7 cellular contexts compared by ENCODE assay signal in the genomic region with DNA sequence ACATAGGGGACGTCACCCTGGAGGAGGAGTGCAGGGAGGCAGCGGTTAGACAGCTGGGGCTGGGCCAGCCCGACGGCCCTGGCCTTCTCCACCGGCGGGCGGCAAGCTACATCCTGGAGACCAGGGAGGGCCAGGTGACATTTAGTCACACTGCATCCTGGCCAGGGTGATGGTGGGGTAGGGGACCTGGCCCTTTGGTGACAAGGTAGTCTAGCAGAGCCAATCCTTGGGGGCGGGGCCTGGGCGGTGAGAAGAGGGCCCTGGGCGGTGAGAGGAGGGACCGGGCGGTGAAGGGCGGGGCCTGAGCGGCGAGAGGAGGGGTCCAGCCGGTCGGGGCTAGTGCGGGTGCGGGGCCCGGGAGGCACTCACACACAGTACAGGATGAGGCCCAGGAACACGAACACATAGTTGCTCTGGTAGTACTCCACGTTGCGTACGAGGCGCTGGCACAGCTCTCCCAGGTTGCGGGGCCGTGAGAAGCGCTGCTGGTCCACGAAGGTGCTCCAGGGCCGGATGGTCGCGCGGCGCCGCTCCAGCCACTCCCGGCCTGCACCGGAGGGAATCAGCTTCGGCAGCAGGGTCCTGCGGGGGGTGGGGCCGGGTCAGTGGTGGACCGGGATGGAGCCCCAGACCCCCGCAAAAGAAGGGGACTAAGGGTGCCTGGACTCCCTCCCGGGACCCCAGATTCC. TPM values are rescaled to one million over a fixed set of nuclear protein-coding genes. Genes with fewer than 3 reads are reported as not detected.
DNase-seq lines count a peak whose midpoint lies in the region; ATAC-seq lines count a peak whose summit lies in the region.

No MANE protein-coding gene starts in this region.

- H3K27me3 Mint-ChIP-seq in activated CD8-positive, alpha-beta memory T cell treated with anti-CD3 and anti-CD28 coated beads, Interleukin-2, amount 10 ng/mL, durations not matched to agents 7 days and 5 days, result no peaks in the 10 kb centered on the region
- H3K27me3 Mint-ChIP-seq in effector memory CD8-positive, alpha-beta T cell, result no peaks in the 10 kb centered on the region

- peaks cover 19% of the 10 kb centered on the region for H3K4me1 Mint-ChIP-seq in activated CD8-positive, alpha-beta memory T cell treated with anti-CD3 and anti-CD28 coated beads, Interleukin-2, amount 10 ng/mL, durations not matched to agents 7 days and 5 days
- peaks cover 20% of the 10 kb centered on the region in 2 donors for H3K4me1 Mint-ChIP-seq in effector memory CD8-positive, alpha-beta T cell (ENCODE audit: low read depth in 2 of 2)

- CTCF ChIA-PET in activated CD8-positive, alpha-beta memory T cell treated with anti-CD3 and anti-CD28 coated beads, Interleukin-2, amount 10 ng/mL, durations not matched to agents 7 days and 5 days (lab: Charles Lee), result interaction anchor here (0.6 to 5.1 kb wide), 15 partner anchors 12 to 205 kb away, joined by 3 to 32 read pairs (median 8); partner anchors contain the start of genes POU2F2 and RPS19

- no peaks in the 10 kb centered on the region for H3K36me3 Mint-ChIP-seq in activated CD8-positive, alpha-beta memory T cell treated with anti-CD3 and anti-CD28 coated beads, Interleukin-2, amount 10 ng/mL, durations not matched to agents 7 days and 5 days
- H3K36me3 Mint-ChIP-seq in effector memory CD8-positive, alpha-beta T cell (ENCODE audit: insufficient read depth), result peaks cover 26% of the 10 kb centered on the region

- no peaks in the 10 kb centered on the region for H3K9me3 Mint-ChIP-seq in activated CD8-positive, alpha-beta memory T cell treated with anti-CD3 and anti-CD28 coated beads, Interleukin-2, amount 10 ng/mL, durations not matched to agents 7 days and 5 days (ENCODE audit: low read depth)
- H3K9me3 Mint-ChIP-seq in effector memory CD8-positive, alpha-beta T cell, result no peaks in the 10 kb centered on the region

- ATAC-seq in GM18498 (IDR thresholded peaks at IDR 0.05; ENCODE audit: unreplicated experiment), result peak; percentile 51
- peak; percentile 51 for ATAC-seq in HG03196 (IDR thresholded peaks at IDR 0.05; ENCODE audit: unreplicated experiment)
- peak; percentile 77 for ATAC-seq in activated CD8-positive, alpha-beta memory T cell treated with anti-CD3 and anti-CD28 coated beads, Interleukin-2, amount 10 ng/mL, durations not matched to agents 7 days and 5 days
- peak; percentile 59 for ATAC-seq in effector memory CD8-positive, alpha-beta T cell (replicated peaks)

- peak overlapping the region; percentile 94 for H3K4me3 Mint-ChIP-seq in activated CD8-positive, alpha-beta memory T cell treated with anti-CD3 and anti-CD28 coated beads, Interleukin-2, amount 10 ng/mL, durations not matched to agents 7 days and 5 days
- H3K4me3 Mint-ChIP-seq in effector memory CD8-positive, alpha-beta T cell, result peak overlapping the region; percentile 83

- DNase-seq in NCI-H774 (lab: John Stamatoyannopoulos, UW), result peak; percentile 52
- peak; percentile 91 for DNase-seq in activated CD8-positive, alpha-beta memory T cell treated with anti-CD3 and anti-CD28 coated beads, Interleukin-2, amount 10 ng/mL, durations not matched to agents 7 days and 5 days
- DNase-seq in effector memory CD8-positive, alpha-beta T cell, result peak; percentile 70 to 75 (median 73)
- peak; percentile 95 for DNase-seq in mesenteric fat pad (ENCODE audit: low spot score)
- DNase-seq in stimulated activated CD8-positive, alpha-beta memory T cell treated with anti-CD3 and anti-CD28 coated beads, Interleukin-15, amount 100 ng/mL, for 24 hours (ENCODE audit: low read depth), result peak; percentile 57

- H3K27ac Mint-ChIP-seq in activated CD8-positive, alpha-beta memory T cell treated with anti-CD3 and anti-CD28 coated beads, Interleukin-2, amount 10 ng/mL, durations not matched to agents 7 days and 5 days, result peak overlapping the region; percentile 87
- H3K27ac Mint-ChIP-seq in effector memory CD8-positive, alpha-beta T cell, result peak overlapping the region; percentile 93

RNA-seq across cellular contexts. Expression of gene RABAC1, which starts 0.6 kb away (rescaled TPM):
- 10 to 100 TPM; 81.3 to 93.9 TPM for total RNA-seq in activated CD8-positive, alpha-beta memory T cell treated with anti-CD3 and anti-CD28 coated beads, Interleukin-2, amount 10 ng/mL, durations not matched to agents 7 days and 5 days
- 145 TPM for total RNA-seq in mesenteric fat pad

RNA-seq across cellular contexts. Expression of gene ERFL, which starts 30.3 kb away (rescaled TPM):
- 1 to 10 TPM; 1.5 to 1.9 TPM for total RNA-seq in activated CD8-positive, alpha-beta memory T cell treated with anti-CD3 and anti-CD28 coated beads, Interleukin-2, amount 10 ng/mL, durations not matched to agents 7 days and 5 days
- total RNA-seq in mesenteric fat pad, result 0.19 TPM

RNA-seq across cellular contexts. Expression of gene ATP1A3, which starts 35.5 kb away (rescaled TPM):
- total RNA-seq in activated CD8-positive, alpha-beta memory T cell treated with anti-CD3 and anti-CD28 coated beads, Interleukin-2, amount 10 ng/mL, durations not matched to agents 7 days and 5 days, result 1 to 10 TPM; 3.4 to 5.6 TPM
- not detected for total RNA-seq in mesenteric fat pad

Comparison
In these comparisons a context has a peak if more than half of its experiments do, and no peak if none do; other contexts are left out.
1. Peak in every context shown above with its lines: DNase-seq and ATAC-seq.